28 cellular contexts compared by ENCODE assay signal in genomic region chr20:24576447-24576846, GRCh38.
"Had no signal": no experiment of that assay in that cellular context is flagged by ENCODE, and none has a peak within 500 bp of the region (broad histone marks: within the 10 kb centered on the region; RNA-seq: fewer than 3 reads in every experiment).

No MANE protein-coding gene starts in this region.

- H3K36me3 Mint-ChIP-seq: immature natural killer cell, memory B cell had no signal

- H3K27ac ChIP-seq: colonic mucosa, epithelial cell of prostate, esophagus squamous epithelium, gastrocnemius medialis, heart left ventricle, hepatocyte, left lung had no signal

- H3K9me3 Mint-ChIP-seq: dendritic cell treated with granulocyte-macrophage colony-stimulating factor and Interleukin-4, amounts not matched to agents 40 ng/mL and 50 ng/mL, for 4 days; effector memory CD8-positive, alpha-beta T cell; endodermal cell; immature natural killer cell had no signal

- H3K4me3 Mint-ChIP-seq: dendritic cell treated with granulocyte-macrophage colony-stimulating factor and Interleukin-4, amounts not matched to agents 40 ng/mL and 50 ng/mL, for 4 days; effector memory CD8-positive, alpha-beta T cell; endodermal cell; immature natural killer cell; memory B cell had no signal

- H3K27me3 Mint-ChIP-seq: dendritic cell treated with granulocyte-macrophage colony-stimulating factor and Interleukin-4, amounts not matched to agents 40 ng/mL and 50 ng/mL, for 4 days had no signal

- ATAC-seq: effector memory CD8-positive, alpha-beta T cell; esophagus mucosa; gastrocnemius medialis; heart left ventricle; left cardiac atrium; left lung; left ventricle myocardium superior; mucosa of descending colon had no signal

- DNase-seq: cerebellar nuclear complex; colonic mucosa; cortex of kidney; effector CD8-positive, alpha-beta T cell; effector memory CD8-positive, alpha-beta T cell; endodermal cell; erythroblast; esophagus squamous epithelium; foreskin fibroblast; foreskin melanocyte; gastrocnemius medialis; heart left ventricle; hypothalamus; immature natural killer cell; islet precursor cell; left cardiac atrium; left lung; left ventricle myocardium superior; mammary epithelial cell; mesendoderm; mucosa of descending colon had no signal

- H3K4me1 Mint-ChIP-seq: endodermal cell, immature natural killer cell had no signal

- H3K9me3 ChIP-seq: colonic mucosa, esophagus squamous epithelium, gastrocnemius medialis, heart left ventricle, left lung, mucosa of descending colon had no signal

- H3K4me3 ChIP-seq: colonic mucosa, esophagus squamous epithelium, gastrocnemius medialis, heart left ventricle, hepatocyte, left lung, lung, mucosa of descending colon had no signal

- H3K4me1 ChIP-seq: colonic mucosa, esophagus squamous epithelium, gastrocnemius medialis, left lung had no signal

- FAIRE-seq: endometrium had no signal

- H3K36me3 ChIP-seq: colonic mucosa, esophagus squamous epithelium, gastrocnemius medialis, heart left ventricle, left lung had no signal

- H3K27ac Mint-ChIP-seq: dendritic cell treated with granulocyte-macrophage colony-stimulating factor and Interleukin-4, amounts not matched to agents 40 ng/mL and 50 ng/mL, for 4 days; effector memory CD8-positive, alpha-beta T cell; endodermal cell; memory B cell had no signal
